21 cellular contexts compared by ENCODE assay signal in genomic region chr1:211730347-211730746, GRCh38.
"Had no signal": no experiment of that assay in that cellular context is flagged by ENCODE, and none has a peak within 500 bp of the region (broad histone marks: within the 10 kb centered on the region; RNA-seq: fewer than 3 reads in every experiment).

No MANE protein-coding gene starts in this region.

- H3K9me3 ChIP-seq: MG63, Peyer's patch, SJCRH30 had no signal

- ATAC-seq: Right ventricle myocardium inferior, SK-N-SH treated with all-trans-retinoic acid at 6 μM for 48 hours had no signal

- H3K27me3 ChIP-seq: MG63, Peyer's patch, SJCRH30 had no signal

- H3K36me3 ChIP-seq: MG63, Peyer's patch, SJCRH30 had no signal

- DNase-seq: Karpas-422, KG1, MG63, NCI-H1092, NCI-H1105 treated with DMSO at 0.1 percent for 48 hours, NCI-H1417 treated with DMSO at 0.1 percent for 48 hours, NCI-H187, NCI-H2029, NCI-H2081 treated with DMSO at 0.1 percent for 48 hours, NCI-H2171, NCI-H226, NCI-H446, NCI-H510A, NCI-H524 treated with DMSO at 0.1 percent for 48 hours, NCI-H69, NCI-H774, Peyer's patch, SHP77 treated with DMSO at 0.1 percent for 48 hours, SJCRH30 had no signal

- H3K4me3 ChIP-seq: MG63, Peyer's patch, SJCRH30 had no signal

- H3K27ac ChIP-seq: Peyer's patch, SJCRH30 had no signal
